Comparison of ENCODE assay signal across 1 cellular context in genomic region chr13:73879346-73880020, GRCh38.
TF ChIP-seq lines count a peak whose summit lies in the region.

No MANE protein-coding gene starts in this region.

TF ChIP-seq in GM23338, 12 proteins besides CTCF, POLR2A, EP300 and RAD21 (continued from another document):
- TF ChIP-seq ZNF462 (CRISPR knock-in tag; IDR thresholded peaks at IDR 0.05) (no peak), ZNF331 (CRISPR knock-in tag; IDR thresholded peaks at IDR 0.05; ENCODE audit: low read depth) (no peak), EZH2phosphoT487 (IDR thresholded peaks at IDR 0.05; ENCODE audit: unreplicated experiment) (no peak), ZNF114 (CRISPR knock-in tag; IDR thresholded peaks at IDR 0.05) (no peak), EZH2 (IDR thresholded peaks at IDR 0.05; ENCODE audit: low read depth, unreplicated experiment) (no peak), JUNB (IDR thresholded peaks at IDR 0.05; ENCODE audit: unreplicated experiment) (no peak), CREB1 (CRISPR knock-in tag; IDR thresholded peaks at IDR 0.05; ENCODE audit: low read depth) (no peak), ETS1 (IDR thresholded peaks at IDR 0.05) (no peak), STAT1 (IDR thresholded peaks at IDR 0.05; ENCODE audit: unreplicated experiment) (no peak), POLR2AphosphoS5 (IDR thresholded peaks at IDR 0.05; ENCODE audit: low read depth) (no peak)
TF ChIP-seq in GM23338: peak in this region for 0.
